ENCODE assay signal across 12 cellular contexts in the genomic region with DNA sequence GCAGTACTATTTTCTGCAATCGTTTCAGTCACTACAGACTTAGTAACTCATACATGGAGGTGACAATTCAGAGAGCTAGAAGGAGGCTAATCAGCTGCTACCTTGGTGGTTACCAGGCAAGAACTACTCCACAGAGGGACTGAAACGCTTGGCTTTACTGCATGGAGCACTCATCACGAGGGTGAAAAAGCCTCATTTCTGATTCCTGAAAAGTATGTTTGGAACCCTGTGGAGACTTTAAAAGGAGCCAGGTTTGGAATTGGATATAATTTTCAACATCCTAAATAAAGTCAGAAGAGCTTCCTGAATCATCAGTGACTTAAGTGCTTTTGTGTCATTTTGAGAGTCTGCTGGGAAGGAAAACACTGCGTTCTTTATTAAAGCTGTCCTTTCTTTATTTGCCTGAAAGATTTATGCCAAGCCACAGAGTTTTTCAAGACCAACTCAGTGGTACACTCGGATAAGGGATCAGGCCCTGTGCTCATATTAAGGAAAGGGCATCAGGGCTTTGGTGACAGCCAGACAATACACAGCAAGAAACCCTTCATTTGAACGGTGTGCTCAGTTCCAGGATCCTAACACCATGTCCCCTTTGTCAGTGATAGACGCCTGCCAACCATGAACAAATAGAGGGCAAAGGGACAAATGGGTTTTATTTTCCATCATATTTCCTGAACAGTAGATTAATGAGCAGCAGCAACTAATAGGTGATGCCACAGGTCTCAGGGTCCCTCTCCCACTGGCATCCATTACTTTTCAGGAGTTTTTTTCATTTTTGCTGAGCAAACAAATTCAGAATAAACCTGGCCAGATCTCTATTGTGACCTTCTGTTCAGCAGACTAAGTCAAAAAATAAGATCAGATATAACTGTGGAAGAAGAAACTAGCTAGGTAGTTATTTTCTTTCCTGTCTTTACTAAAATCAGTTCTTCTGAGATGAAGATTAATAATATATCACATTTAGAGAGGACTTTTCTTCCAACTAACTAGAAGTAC.
A peak's percentile ranks its signal among the peaks of the same experiment; 100 is the strongest.
DNase-seq lines count a peak whose midpoint lies in the region; FAIRE-seq and TF ChIP-seq lines count a peak whose summit lies in the region.
"Had no signal": no experiment of that assay in that cellular context is flagged by ENCODE, and none has a peak within 500 bp of the region (broad histone marks: within the 10 kb centered on the region; RNA-seq: fewer than 3 reads in every experiment).

No MANE protein-coding gene starts in this region.

- H3K27ac Mint-ChIP-seq in MCF 10A (ENCODE audit: low read depth, unreplicated experiment), result no peak overlapping the region
- H3K27ac Mint-ChIP-seq: activated naive CD4-positive, alpha-beta T cell treated with anti-CD3 and anti-CD28 coated beads, Interleukin-2, amount 10 ng/mL, durations not matched to agents 7 days and 5 days; stimulated activated naive CD8-positive, alpha-beta T cell treated with anti-CD3 and anti-CD28 coated beads, Interleukin-15, Interleukin-2, amounts not matched to agents 100 ng/mL and 50 ng/mL, for 24 hours had no signal

- H3K27ac ChIP-seq in OCI-LY7 (ENCODE audit: low read depth, low read length, poor library complexity, severe bottlenecking) (peak overlapping the region; percentile 1), parathyroid adenoma (peak overlapping the region; percentile 53)
- H3K27ac ChIP-seq: SJCRH30 had no signal

- H3K36me3 ChIP-seq in OCI-LY7 (ENCODE audit: insufficient read depth, low read length), result peaks cover 32% of the 10 kb centered on the region
- H3K36me3 ChIP-seq in parathyroid adenoma (ENCODE audit: control insufficient read depth, insufficient read depth, low read length), result no peaks in the 10 kb centered on the region
- H3K36me3 ChIP-seq: SJCRH30 had no signal

- DNase-seq in DMS79 treated with DMSO at 0.1 percent for 48 hours (lab: John Stamatoyannopoulos, UW), result peak; percentile 5
- DNase-seq in OCI-LY7 (ENCODE audit: low spot score), result no peak
- peak; percentile 8 to 24 for DNase-seq in frontal cortex (ENCODE audit: low spot score in 2 of 2)
- no peak for DNase-seq in D721Med (ENCODE audit: insufficient read length, low spot score)
- DNase-seq in DMS153 treated with DMSO at 0.1 percent for 48 hours (lab: John Stamatoyannopoulos, UW; ENCODE audit: unreplicated experiment), result no peak
- no peak for DNase-seq in NCI-H2196 (lab: John Stamatoyannopoulos, UW; ENCODE audit: unreplicated experiment)
- no peak for DNase-seq in MCF 10A (ENCODE audit: unreplicated experiment)
- DNase-seq: activated naive CD4-positive, alpha-beta T cell treated with anti-CD3 and anti-CD28 coated beads, Interleukin-2, amount 10 ng/mL, durations not matched to agents 7 days and 5 days; DMS 273 treated with DMSO at 0.1 percent for 48 hours; SJCRH30 had no signal

- POLR2A ChIA-PET in OCI-LY7 (lab: Charles Lee), result interaction anchor here (0.7 to 2.3 kb wide), 2 partner anchors 11 to 162 kb away, joined by 4 to 6 read pairs; no protein-coding TSS in a partner anchor
- POLR2A ChIA-PET in MCF 10A (lab: Yijun Ruan, JAX), result interaction anchor here (0.6 to 1.1 kb wide), 2 partner anchors 8 to 26 kb away, joined by 3 read pairs; no protein-coding TSS in a partner anchor

- H3K4me2 ChIP-seq in OCI-LY7 (ENCODE audit: low read length) (peak overlapping the region; percentile 10; the same call in 1 of the 2 replicates), parathyroid adenoma (ENCODE audit: low read length) (peak overlapping the region; percentile 18)

- BruUV-seq in OCI-LY7 (replicated peaks; lab: Mats Ljungman, UMichigan) (no TSS peak), MCF 10A (replicated peaks; lab: Mats Ljungman, UMichigan) (no TSS peak)

- H3K9me2 ChIP-seq in OCI-LY7 (ENCODE audit: insufficient read depth, low read length), result no peaks in the 10 kb centered on the region

- H3K4me3 Mint-ChIP-seq in MCF 10A (ENCODE audit: unreplicated experiment), result no peak overlapping the region
- H3K4me3 Mint-ChIP-seq: activated naive CD4-positive, alpha-beta T cell treated with anti-CD3 and anti-CD28 coated beads, Interleukin-2, amount 10 ng/mL, durations not matched to agents 7 days and 5 days; stimulated activated naive CD8-positive, alpha-beta T cell treated with anti-CD3 and anti-CD28 coated beads, Interleukin-15, Interleukin-2, amounts not matched to agents 100 ng/mL and 50 ng/mL, for 24 hours had no signal

- H3K79me2 ChIP-seq in OCI-LY7 (ENCODE audit: insufficient read depth, low read depth, low read length) (no peaks in the 10 kb centered on the region), parathyroid adenoma (peaks cover 5% of the 10 kb centered on the region)

- H3K4me1 ChIP-seq in OCI-LY7 (ENCODE audit: insufficient read depth, low read length, poor library complexity, severe bottlenecking), result peaks cover 7% of the 10 kb centered on the region
- peaks cover 18% of the 10 kb centered on the region for H3K4me1 ChIP-seq in parathyroid adenoma
- H3K4me1 ChIP-seq: SJCRH30 had no signal

- intact Hi-C loops in OCI-LY7 (cut with micrococcal nuclease; ENCODE audit: unreplicated experiment), result no loop called here
- intact Hi-C loops in MCF 10A (cut with micrococcal nuclease), result no loop called here

- peaks cover 5% of the 10 kb centered on the region for H3K4me1 Mint-ChIP-seq in MCF 10A (ENCODE audit: insufficient read depth, unreplicated experiment)

- no peaks in the 10 kb centered on the region for H3K9me3 ChIP-seq in OCI-LY7 (ENCODE audit: low read length)
- H3K9me3 ChIP-seq in parathyroid adenoma (ENCODE audit: control insufficient read depth, low read length), result no peaks in the 10 kb centered on the region
- H3K9me3 ChIP-seq: SJCRH30 had no signal

- peaks cover 60% of the 10 kb centered on the region for H3K36me3 Mint-ChIP-seq in MCF 10A (ENCODE audit: insufficient read depth, unreplicated experiment)

- CTCF ChIA-PET in OCI-LY7 (lab: Charles Lee; ENCODE audit: unreplicated experiment) (no interaction called here), MCF 10A (lab: Yijun Ruan, JAX) (interaction anchor here (0.6 kb wide), 1 partner anchor 1202 kb away, joined by 3 read pairs; no protein-coding TSS in a partner anchor)

- no peaks in the 10 kb centered on the region for H3K27me3 ChIP-seq in parathyroid adenoma (ENCODE audit: control insufficient read depth, insufficient read depth, low read length)
- H3K27me3 ChIP-seq: SJCRH30 had no signal

- H3K9ac ChIP-seq in parathyroid adenoma, result no peak overlapping the region

- no peak for TF ChIP-seq CTCF in OCI-LY7 (conservative IDR thresholded peaks at IDR 0.05; ENCODE audit: low read length)
- TF ChIP-seq CTCF in parathyroid adenoma (IDR thresholded peaks at IDR 0.05), result no peak
- TF ChIP-seq CTCF in D721Med (IDR thresholded peaks at IDR 0.05; ENCODE audit: insufficient read depth, missing control alignments), result no peak
- no peak for TF ChIP-seq CTCF in MCF 10A (IDR thresholded peaks at IDR 0.05; ENCODE audit: unreplicated experiment)

- H3K4me3 ChIP-seq in OCI-LY7 (ENCODE audit: low read depth, low read length, poor library complexity, severe bottlenecking) (no peak overlapping the region), parathyroid adenoma (ENCODE audit: low read depth, low read length) (peak overlapping the region; percentile 27)
- H3K4me3 ChIP-seq: SJCRH30 had no signal

- FAIRE-seq in frontal cortex (lab: Jason Lieb, UNC) (no peak), D721Med (lab: Jason Lieb, UNC) (no peak)

- 0 out of 2 replicates have a peak, but pooled peaks cover 3% of the 10 kb centered on the region for H4K20me1 ChIP-seq in OCI-LY7 (ENCODE audit: insufficient read depth, low read length)

- no peaks in the 10 kb centered on the region for H3K27me3 Mint-ChIP-seq in MCF 10A (ENCODE audit: insufficient read depth, unreplicated experiment)
- H3K27me3 Mint-ChIP-seq: activated naive CD4-positive, alpha-beta T cell treated with anti-CD3 and anti-CD28 coated beads, Interleukin-2, amount 10 ng/mL, durations not matched to agents 7 days and 5 days; stimulated activated naive CD8-positive, alpha-beta T cell treated with anti-CD3 and anti-CD28 coated beads, Interleukin-15, Interleukin-2, amounts not matched to agents 100 ng/mL and 50 ng/mL, for 24 hours had no signal

- H2AFZ ChIP-seq in OCI-LY7 (ENCODE audit: low read length), result no peak overlapping the region
- peak overlapping the region; percentile 11 for H2AFZ ChIP-seq in parathyroid adenoma

- no peaks in the 10 kb centered on the region for H3K9me3 Mint-ChIP-seq in MCF 10A (ENCODE audit: unreplicated experiment)
- H3K9me3 Mint-ChIP-seq: activated naive CD4-positive, alpha-beta T cell treated with anti-CD3 and anti-CD28 coated beads, Interleukin-2, amount 10 ng/mL, durations not matched to agents 7 days and 5 days; stimulated activated naive CD8-positive, alpha-beta T cell treated with anti-CD3 and anti-CD28 coated beads, Interleukin-15, Interleukin-2, amounts not matched to agents 100 ng/mL and 50 ng/mL, for 24 hours had no signal

Comparison
In these comparisons a context has a peak if more than half of its experiments do, and no peak if none do; other contexts are left out.
1. DNase-seq: peak in DMS79 treated with DMSO at 0.1 percent for 48 hours (single experiment) and frontal cortex (2 of 2); none in OCI-LY7 (single experiment), D721Med (single experiment), DMS153 treated with DMSO at 0.1 percent for 48 hours (single experiment), NCI-H2196 (single experiment) and MCF 10A (single experiment).